ENCODE assay signal across 9 cellular contexts in genomic region chr12:106282457-106283097, GRCh38. TPM values are rescaled to one million over a fixed set of nuclear protein-coding genes. Genes with fewer than 3 reads are reported as not detected.
DNase-seq lines count a peak whose midpoint lies in the region; ATAC-seq, FAIRE-seq and TF ChIP-seq lines count a peak whose summit lies in the region.
"Had no signal": no experiment of that assay in that cellular context is flagged by ENCODE, and none has a peak within 500 bp of the region (broad histone marks: within the 10 kb centered on the region; RNA-seq: fewer than 3 reads in every experiment).

No MANE protein-coding gene starts in this region.

- H3K4me3 Mint-ChIP-seq in T-helper 2 cell treated with Interferon-gamma antibody and Interleukin-4, amounts not matched to agents 5 μg/mL and 100 μg/mL, for 36 hours = no peak overlapping the region

- H3K9me3 ChIP-seq in GM12878 (replicated peaks; ENCODE audit: control insufficient read depth, insufficient read depth, low read length) = peaks cover 4% of the 10 kb centered on the region; the same call in 2 of the 3 replicates

- in situ Hi-C loops in GM12878 (cut with MboI) = loop anchor here (5.0 kb wide), 1 partner anchor 55 kb away; no protein-coding TSS in a partner anchor

- H3K36me3 Mint-ChIP-seq in T-helper 2 cell treated with Interferon-gamma antibody and Interleukin-4, amounts not matched to agents 5 μg/mL and 100 μg/mL, for 36 hours (ENCODE audit: low read depth) = no peaks in the 10 kb centered on the region

- no peak overlapping the region for H3K4me3 ChIP-seq in GM12878

- H3K4me1 Mint-ChIP-seq in T-helper 2 cell treated with Interferon-gamma antibody and Interleukin-4, amounts not matched to agents 5 μg/mL and 100 μg/mL, for 36 hours (ENCODE audit: low read depth) = peaks cover 14% of the 10 kb centered on the region

- H3K4me1 ChIP-seq in GM12878 (ENCODE audit: control insufficient read depth, insufficient read depth, low read length) = no peaks in the 10 kb centered on the region

- POLR2A ChIA-PET in GM12878 (lab: Charles Lee) = interaction anchor here (0.9 kb wide), 1 partner anchor 14 kb away, joined by 3 read pairs; no protein-coding TSS in a partner anchor

- DNase-seq in T-helper 2 cell = peak in 4 of 5 experiments; percentile 12 to 57 (median 22)
- DNase-seq in T-helper 2 cell treated with Interferon-gamma antibody and Interleukin-4, amounts not matched to agents 5 μg/mL and 100 μg/mL, for 36 hours (ENCODE audit: low spot score) = no peak
- DNase-seq in LHCN-M2 (ENCODE audit: low read depth) = peak; percentile 45
- DNase-seq in T-helper 22 cell (ENCODE audit: low read depth) = peak; percentile 10
- DNase-seq in GM12878 (ENCODE audit: low read depth, low spot score) = no peak
- DNase-seq in islet precursor cell = peak; percentile 80
- DNase-seq in stimulated activated CD4-positive, alpha-beta T cell treated with anti-CD3 and anti-CD28 coated beads, TNF-alpha, amount 100 ng/mL, for 4 hours (ENCODE audit: low read depth in 3 of 3) = peak in 2 of 3 experiments; percentile 8 to 32
- no peak for DNase-seq in cerebellum (ENCODE audit: low spot score)

- no peaks in the 10 kb centered on the region; the same call in 1 of the 2 replicates for H4K20me1 ChIP-seq in GM12878 (ENCODE audit: control insufficient read depth, insufficient read depth)

- no peak overlapping the region for H3K27ac ChIP-seq in GM12878 (ENCODE audit: control insufficient read depth, insufficient read depth)
- H3K27ac ChIP-seq: epithelial cell of prostate had no signal

- no peak overlapping the region for H2AFZ ChIP-seq in GM12878 (ENCODE audit: control insufficient read depth, low read depth, low read length)

- ATAC-seq in GM12878 = peak; percentile 86

- no peaks in the 10 kb centered on the region for H3K36me3 ChIP-seq in GM12878 (ENCODE audit: control insufficient read depth in 2 of 2, insufficient read depth in 2 of 2, low read length in 1 of 2)

- no peaks in the 10 kb centered on the region; a peak in 1 of 4 replicates for H3K27me3 ChIP-seq in GM12878 (replicated peaks in 1 of 2; ENCODE audit: control insufficient read depth in 2 of 2, insufficient read depth in 2 of 2, low read length in 1 of 2)

- 4% methylated on average over 7 of the region's 7 CpGs for WGBS in GM12878 (ENCODE audit: insufficient coverage, insufficient replicate concordance, low lambda C conversion rate, missing lambda C conversion rate)

- H3K4me2 ChIP-seq in GM12878 (ENCODE audit: control insufficient read depth, insufficient read depth) = no peak overlapping the region

- TF ChIP-seq CTCF in GM12878 (IDR thresholded peaks at IDR 0.05 in 2 of 3, conservative IDR thresholded peaks at IDR 0.05 in 1 of 3; ENCODE audit: control insufficient read depth in 2 of 3, extremely low read depth in 1 of 3, insufficient read depth in 1 of 3, low read depth in 3 of 3, low read length in 3 of 3) = peak; percentile 69 to 74 (median 74); a peak in 5 of 6 replicates

- no peak for TF ChIP-seq POLR2A in GM12878 (IDR thresholded peaks at IDR 0.05; ENCODE audit: low read depth, low read length)

- CTCF ChIA-PET in GM12878 (lab: Yijun Ruan, JAX) = interaction anchor here (0.7 to 9.4 kb wide), 28 partner anchors 8 to 1468 kb away, joined by 3 to 206 read pairs (median 4); partner anchors contain the start of gene POLR3B

- peaks cover 18% of the 10 kb centered on the region for H3K27me3 Mint-ChIP-seq in T-helper 2 cell treated with Interferon-gamma antibody and Interleukin-4, amounts not matched to agents 5 μg/mL and 100 μg/mL, for 36 hours (ENCODE audit: low read depth)

- RAD21 ChIA-PET in GM12878 (lab: Charles Lee; ENCODE audit: unreplicated experiment) = interaction anchor here (0.9 to 3.9 kb wide), 5 partner anchors 11 to 112 kb away, joined by 3 to 44 read pairs (median 5); no protein-coding TSS in a partner anchor

- SMC1A ChIA-PET in GM12878 (lab: Charles Lee; ENCODE audit: uncharacterized antibody, unreplicated experiment) = interaction anchor here (0.7 to 4.7 kb wide), 11 partner anchors 10 to 74 kb away, joined by 3 to 57 read pairs (median 4); no protein-coding TSS in a partner anchor

- H3K79me2 ChIP-seq in GM12878 (ENCODE audit: control insufficient read depth, insufficient read depth, low read length) = no peaks in the 10 kb centered on the region

- peak; percentile 44 for FAIRE-seq in GM12878 (lab: Jason Lieb, UNC)

- no peak overlapping the region for H3K9ac ChIP-seq in GM12878 (ENCODE audit: control insufficient read depth, insufficient read depth, low read length)

- peaks cover 6% of the 10 kb centered on the region for H3K9me3 Mint-ChIP-seq in T-helper 2 cell treated with Interferon-gamma antibody and Interleukin-4, amounts not matched to agents 5 μg/mL and 100 μg/mL, for 36 hours

- TF ChIP-seq RAD21 in GM12878 (IDR thresholded peaks at IDR 0.05; ENCODE audit: insufficient read depth, low read depth, low read length) = peak; percentile 76

- no peak for TF ChIP-seq EP300 in GM12878 (IDR thresholded peaks at IDR 0.05; ENCODE audit: borderline replicate concordance in 1 of 2, control insufficient read depth in 1 of 2, low read depth in 2 of 2, low read length in 2 of 2)

- no peak overlapping the region for H3K27ac Mint-ChIP-seq in T-helper 2 cell treated with Interferon-gamma antibody and Interleukin-4, amounts not matched to agents 5 μg/mL and 100 μg/mL, for 36 hours

- BruUV-seq in GM12878 (replicated peaks; lab: Mats Ljungman, UMichigan) = no TSS peak

- intact Hi-C loops in GM12878 (cut with micrococcal nuclease; ENCODE audit: unreplicated experiment) = loop anchor here (1.0 to 5.0 kb wide), 3 partner anchors 35 to 860 kb away; partner anchors contain the start of gene CKAP4

TF ChIP-seq in GM12878, 131 proteins besides CTCF, POLR2A, EP300 and RAD21 (continues in another document):
- TF ChIP-seq ZNF384 (IDR thresholded peaks at IDR 0.05; ENCODE audit: borderline replicate concordance, low read depth, low read length) = no peak
- 0 out of 2 replicates have a peak, but pooled peaks have one; percentile 26 for TF ChIP-seq NFXL1 (IDR thresholded peaks at IDR 0.05; ENCODE audit: borderline replicate concordance)
- peak; percentile 99 for TF ChIP-seq CBX5 (IDR thresholded peaks at IDR 0.05; ENCODE audit: low read depth)
- TF ChIP-seq CHD4 (IDR thresholded peaks at IDR 0.05) = no peak
- TF ChIP-seq BCL3 (IDR thresholded peaks at IDR 0.05; ENCODE audit: borderline replicate concordance, insufficient read depth, low read depth, low read length, poor library complexity, severe bottlenecking) = no peak
- no peak for TF ChIP-seq CREB1 (IDR thresholded peaks at IDR 0.05; ENCODE audit: low read depth)
- TF ChIP-seq NR2C2 (IDR thresholded peaks at IDR 0.05; ENCODE audit: borderline replicate concordance, control insufficient read depth, insufficient read length, low read depth) = no peak
- TF ChIP-seq IKZF2 (IDR thresholded peaks at IDR 0.05) = peak in 1 of 2 experiments; percentile 12; a peak in 1 of 4 replicates

RNA-seq across cellular contexts. Expression of gene TCP11L2, which starts 20.0 kb away (rescaled TPM):
- total RNA-seq in LHCN-M2 (2014; rRNA removed) = 2.6 and 5.1 TPM in 2 replicates
- 2.5 TPM for polyA plus RNA-seq in LHCN-M2 (2012)
- 24.2 and 28.7 TPM in 2 replicates for total RNA-seq in GM12878 (2013; cell fraction: nucleolus; rRNA removed)
- total RNA-seq in GM12878 (2014; rRNA removed) = 1.1 and 1.4 TPM in 2 replicates
- total RNA-seq in GM12878 (2014; rRNA removed; fragmentation: Illumina TruSeq; extraction: Trizol) = 1.6 and 1.8 TPM in 2 replicates
- 1.4 and 1.9 TPM in 2 replicates for total RNA-seq in GM12878 (2021)
- 1.2 TPM for polyA plus RNA-seq in GM12878 (2011; ENCODE audit: low read depth)
- 5.0 and 6.9 TPM in 2 replicates for polyA plus RNA-seq in GM12878 (2011; rRNA removed)
- 2.4 and 3.2 TPM in 2 replicates for polyA plus RNA-seq in GM12878 (2011; cell fraction: cytosol; rRNA removed)
- polyA plus RNA-seq in GM12878 (2011; cell fraction: nucleus; rRNA removed) = 4.1 and 5.0 TPM in 2 replicates
- 1.4 and 1.7 TPM in 2 replicates for polyA plus RNA-seq in GM12878 (2012)
- 0.48 and 0.66 TPM in 2 replicates for polyA plus RNA-seq in GM12878 (2014; fragmentation: Illumina TruSeq; extraction: Trizol)
- polyA plus RNA-seq in GM12878 (2014; fragmentation: Nextera tagmentation; extraction: Ambion mirVana) = under 1 TPM; 0.18 to 0.29 TPM
- polyA plus RNA-seq in GM12878 (2014; rRNA removed) = 0.79 and 1.2 TPM in 2 replicates
- polyA plus RNA-seq in GM12878 (2016; fragmentation: Nextera tagmentation; extraction: Ambion mirVana) = under 1 TPM; 0.20 to 0.28 TPM
- polyA minus RNA-seq in GM12878 (2011; rRNA and poly(A)+ RNA removed) = 12.8 and 16.0 TPM in 2 replicates
- 2.9 and 3.5 TPM in 2 replicates for polyA minus RNA-seq in GM12878 (2011; cell fraction: cytosol; rRNA and poly(A)+ RNA removed)
- 12.4 and 14.3 TPM in 2 replicates for polyA minus RNA-seq in GM12878 (2011; cell fraction: nucleus; rRNA and poly(A)+ RNA removed)
- 34.7 TPM for total RNA-seq in cerebellum

RNA-seq across cellular contexts. Expression of gene CKAP4, which starts 34.8 kb away (rescaled TPM):
- total RNA-seq in LHCN-M2 (2014; rRNA removed) (177 and 193 TPM in 2 replicates), GM12878 (2014; rRNA removed) (10.0 TPM in 2 replicates), GM12878 (2014; rRNA removed; fragmentation: Illumina TruSeq; extraction: Trizol) (9.9 and 11.0 TPM in 2 replicates), GM12878 (2021) (23.6 TPM in 2 replicates), cerebellum (25.1 TPM)
- polyA plus RNA-seq in LHCN-M2 (2012) = 202 TPM
- 6.3 and 7.3 TPM in 2 replicates for total RNA-seq in GM12878 (2013; cell fraction: nucleolus; rRNA removed)
- 8.6 TPM for polyA plus RNA-seq in GM12878 (2011; ENCODE audit: low read depth)
- polyA plus RNA-seq in GM12878 (2011; rRNA removed) (0.39 and 0.61 TPM in 2 replicates), GM12878 (2014; fragmentation: Illumina TruSeq; extraction: Trizol) (20.7 and 21.5 TPM in 2 replicates), GM12878 (2014; fragmentation: Nextera tagmentation; extraction: Ambion mirVana) (10 to 100 TPM in 1 of 2 experiments, 1 to 10 TPM in 1; 5.9 to 11.1 TPM), GM12878 (2014; rRNA removed) (18.0 and 19.9 TPM in 2 replicates), GM12878 (2016; fragmentation: Nextera tagmentation; extraction: Ambion mirVana) (10 to 100 TPM in 1 of 2 experiments, 1 to 10 TPM in 1; 5.6 to 13.4 TPM)
- polyA plus RNA-seq in GM12878 (2011; cell fraction: cytosol; rRNA removed) = 0.35 and 0.36 TPM in 2 replicates
- 0.36 and 0.39 TPM in 2 replicates for polyA plus RNA-seq in GM12878 (2011; cell fraction: nucleus; rRNA removed)
- polyA plus RNA-seq in GM12878 (2012) = 12.7 and 14.4 TPM in 2 replicates
- polyA minus RNA-seq in GM12878 (2011; rRNA and poly(A)+ RNA removed) = 0.29 and 0.62 TPM in 2 replicates
- 0.42 and 1.1 TPM in 2 replicates for polyA minus RNA-seq in GM12878 (2011; cell fraction: cytosol; rRNA and poly(A)+ RNA removed)
- 0.12 and 0.29 TPM in 2 replicates for polyA minus RNA-seq in GM12878 (2011; cell fraction: nucleus; rRNA and poly(A)+ RNA removed)

Comparison
In these comparisons a context has a peak if more than half of its experiments do, and no peak if none do; other contexts are left out.
1. DNase-seq: peak in T-helper 2 cell (4 of 5), LHCN-M2 (single experiment), T-helper 22 cell (single experiment), islet precursor cell (single experiment) and stimulated activated CD4-positive, alpha-beta T cell treated with anti-CD3 and anti-CD28 coated beads, TNF-alpha, amount 100 ng/mL, for 4 hours (2 of 3); none in T-helper 2 cell treated with Interferon-gamma antibody and Interleukin-4, amounts not matched to agents 5 μg/mL and 100 μg/mL, for 36 hours (single experiment), GM12878 (single experiment) and cerebellum (single experiment).